Comparison of ENCODE assay signal across 18 cellular contexts in the genomic region with DNA sequence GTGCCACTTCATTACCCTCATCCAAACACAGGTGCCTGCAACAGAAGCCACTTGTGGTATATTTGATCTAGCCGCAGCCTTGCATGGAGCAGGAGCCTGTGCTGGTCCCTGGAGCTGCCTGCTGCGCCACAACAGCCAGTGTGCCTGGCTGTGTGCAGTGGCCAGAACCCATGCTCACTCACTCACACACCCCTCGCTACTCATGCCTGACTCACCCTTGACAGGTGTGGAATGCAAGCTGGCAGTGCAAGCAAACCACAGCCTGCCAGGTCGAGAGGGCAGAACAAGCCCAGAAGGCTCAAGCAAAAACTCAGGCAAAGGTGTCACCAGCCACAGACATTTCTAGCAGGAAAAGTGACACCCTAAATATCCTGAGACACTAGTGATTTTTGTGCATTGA.
DNase-seq lines count a peak whose midpoint lies in the region; TF ChIP-seq lines count a peak whose summit lies in the region.
"Had no signal": no experiment of that assay in that cellular context is flagged by ENCODE, and none has a peak within 500 bp of the region (broad histone marks: within the 10 kb centered on the region; RNA-seq: fewer than 3 reads in every experiment).

No MANE protein-coding gene starts in this region.

- peak overlapping the region; percentile 2; the same call in 1 of the 2 replicates for H3K4me2 ChIP-seq in MM.1S (ENCODE audit: low read depth, low read length)
- H3K4me2 ChIP-seq: BLaER1 had no signal

- H3K9me2 ChIP-seq in MM.1S (replicated peaks; ENCODE audit: insufficient read depth, low read length), result no peaks in the 10 kb centered on the region

- H3K27me3 ChIP-seq in MM.1S (replicated peaks; ENCODE audit: insufficient read depth, low read length), result no peaks in the 10 kb centered on the region
- H3K27me3 ChIP-seq: BLaER1, upper lobe of left lung had no signal

- peaks cover 5% of the 10 kb centered on the region for H3K4me1 ChIP-seq in MM.1S (ENCODE audit: low read length)
- H3K4me1 ChIP-seq: BLaER1, upper lobe of left lung had no signal

- no peak overlapping the region for H3K9ac ChIP-seq in MM.1S (ENCODE audit: low read length)
- H3K9ac ChIP-seq: BLaER1 had no signal

- H3K9me3 ChIP-seq in MM.1S (replicated peaks; ENCODE audit: insufficient read depth, low read length), result no peaks in the 10 kb centered on the region
- H3K9me3 ChIP-seq: BLaER1, upper lobe of left lung had no signal

- no peaks in the 10 kb centered on the region for H3K79me2 ChIP-seq in MM.1S (ENCODE audit: low read length)

- H3K36me3 ChIP-seq in MM.1S (replicated peaks; ENCODE audit: insufficient read depth, low read length), result no peaks in the 10 kb centered on the region
- H3K36me3 ChIP-seq: BLaER1, upper lobe of left lung had no signal

- TF ChIP-seq CTCF in MM.1S (IDR thresholded peaks at IDR 0.05; ENCODE audit: low read length), result no peak

- H3K4me3 ChIP-seq in MM.1S (ENCODE audit: low read length), result no peak overlapping the region
- H3K4me3 ChIP-seq: BLaER1, upper lobe of left lung had no signal

- no peak overlapping the region for H3K27ac ChIP-seq in MM.1S (ENCODE audit: low read length)
- H3K27ac ChIP-seq: BLaER1, upper lobe of left lung had no signal

- no peaks in the 10 kb centered on the region for H3F3A ChIP-seq in MM.1S (ENCODE audit: insufficient read depth, low read length)

- H2AFZ ChIP-seq in MM.1S (ENCODE audit: low read length), result no peak overlapping the region

- peak; percentile 5 for DNase-seq in H4 (ENCODE audit: low spot score)
- peak; percentile 81 for DNase-seq in MM.1S
- DNase-seq in astrocyte of the hippocampus (ENCODE audit: low read depth, low spot score), result peak; percentile 12
- peak; percentile 2 for DNase-seq in myocyte (ENCODE audit: low read depth)
- DNase-seq in NK-92 (lab: John Stamatoyannopoulos, UW; ENCODE audit: unreplicated experiment), result no peak
- DNase-seq in NCI-H2196 (lab: John Stamatoyannopoulos, UW; ENCODE audit: unreplicated experiment), result no peak
- DNase-seq in activated CD4-positive, alpha-beta T cell treated with anti-CD3 and anti-CD28 coated beads for 1 hour, result no peak
- DNase-seq in DMS 273 (lab: John Stamatoyannopoulos, UW; ENCODE audit: unreplicated experiment), result no peak
- DNase-seq: activated CD8-positive, alpha-beta T cell treated with anti-CD3 and anti-CD28 coated beads for 36 hours; activated naive CD8-positive, alpha-beta T cell treated with anti-CD3 and anti-CD28 coated beads, Interleukin-2, amount 50 U/mL, for 24 hours; activated T-cell treated with anti-CD3 and anti-CD28 coated beads, Interleukin-2, amount 50 U/mL, for 72 hours; DMS79; NCI-H2029; NCI-H526 treated with DMSO at 0.1 percent for 48 hours; nephron progenitor cell; stimulated activated naive CD4-positive, alpha-beta T cell treated with Interleukin-2 at 50 U/mL for 16 hours had no signal

- no peaks in the 10 kb centered on the region for H4K20me1 ChIP-seq in MM.1S (ENCODE audit: insufficient read depth, low read length)
- H4K20me1 ChIP-seq: BLaER1 had no signal

Comparison
In these comparisons a context has a peak if more than half of its experiments do, and no peak if none do; other contexts are left out.
1. DNase-seq: peak in H4 (single experiment), MM.1S (single experiment), astrocyte of the hippocampus (single experiment) and myocyte (single experiment); none in NK-92 (single experiment), NCI-H2196 (single experiment), activated CD4-positive, alpha-beta T cell treated with anti-CD3 and anti-CD28 coated beads for 1 hour (single experiment) and DMS 273 (single experiment).